1 cellular context compared by ENCODE assay signal in the genomic region with DNA sequence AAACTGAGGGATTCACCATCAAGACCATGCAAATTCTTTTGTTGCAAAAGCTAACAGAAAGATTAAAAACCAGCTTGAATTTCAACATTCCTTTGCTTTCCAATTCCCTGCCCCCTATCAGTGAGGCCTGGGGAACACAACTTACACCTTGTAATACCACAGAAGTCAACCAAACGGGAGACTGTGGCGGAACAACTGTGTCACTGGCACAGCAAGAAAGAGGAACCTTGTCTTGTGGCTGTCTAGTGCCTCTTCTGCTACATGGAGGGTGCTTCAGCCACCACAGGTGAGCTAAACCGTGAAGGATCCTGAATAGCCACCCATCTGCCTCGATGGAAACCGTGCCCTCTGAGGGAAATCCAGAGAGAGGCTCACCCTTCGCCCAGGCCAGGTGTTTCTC.
TF ChIP-seq lines count a peak whose summit lies in the region.

No MANE protein-coding gene starts in this region.

TF ChIP-seq in HepG2, 621 proteins besides CTCF, POLR2A, EP300 and RAD21:
- TF ChIP-seq, protein P1, sequence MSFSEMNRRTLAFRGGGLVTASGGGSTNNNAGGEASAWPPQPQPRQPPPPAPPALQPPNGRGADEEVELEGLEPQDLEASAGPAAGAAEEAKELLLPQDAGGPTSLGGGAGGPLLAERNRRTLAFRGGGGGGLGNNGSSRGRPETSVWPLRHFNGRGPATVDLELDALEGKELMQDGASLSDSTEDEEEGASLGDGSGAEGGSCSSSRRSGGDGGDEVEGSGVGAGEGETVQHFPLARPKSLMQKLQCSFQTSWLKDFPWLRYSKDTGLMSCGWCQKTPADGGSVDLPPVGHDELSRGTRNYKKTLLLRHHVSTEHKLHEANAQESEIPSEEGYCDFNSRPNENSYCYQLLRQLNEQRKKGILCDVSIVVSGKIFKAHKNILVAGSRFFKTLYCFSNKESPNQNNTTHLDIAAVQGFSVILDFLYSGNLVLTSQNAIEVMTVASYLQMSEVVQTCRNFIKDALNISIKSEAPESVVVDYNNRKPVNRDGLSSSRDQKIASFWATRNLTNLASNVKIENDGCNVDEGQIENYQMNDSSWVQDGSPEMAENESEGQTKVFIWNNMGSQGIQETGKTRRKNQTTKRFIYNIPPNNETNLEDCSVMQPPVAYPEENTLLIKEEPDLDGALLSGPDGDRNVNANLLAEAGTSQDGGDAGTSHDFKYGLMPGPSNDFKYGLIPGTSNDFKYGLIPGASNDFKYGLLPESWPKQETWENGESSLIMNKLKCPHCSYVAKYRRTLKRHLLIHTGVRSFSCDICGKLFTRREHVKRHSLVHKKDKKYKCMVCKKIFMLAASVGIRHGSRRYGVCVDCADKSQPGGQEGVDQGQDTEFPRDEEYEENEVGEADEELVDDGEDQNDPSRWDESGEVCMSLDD (CRISPR knock-in tag; IDR thresholded peaks at IDR 0.05; ENCODE audit: borderline replicate concordance) = no peak
- TF ChIP-seq, protein P2, sequence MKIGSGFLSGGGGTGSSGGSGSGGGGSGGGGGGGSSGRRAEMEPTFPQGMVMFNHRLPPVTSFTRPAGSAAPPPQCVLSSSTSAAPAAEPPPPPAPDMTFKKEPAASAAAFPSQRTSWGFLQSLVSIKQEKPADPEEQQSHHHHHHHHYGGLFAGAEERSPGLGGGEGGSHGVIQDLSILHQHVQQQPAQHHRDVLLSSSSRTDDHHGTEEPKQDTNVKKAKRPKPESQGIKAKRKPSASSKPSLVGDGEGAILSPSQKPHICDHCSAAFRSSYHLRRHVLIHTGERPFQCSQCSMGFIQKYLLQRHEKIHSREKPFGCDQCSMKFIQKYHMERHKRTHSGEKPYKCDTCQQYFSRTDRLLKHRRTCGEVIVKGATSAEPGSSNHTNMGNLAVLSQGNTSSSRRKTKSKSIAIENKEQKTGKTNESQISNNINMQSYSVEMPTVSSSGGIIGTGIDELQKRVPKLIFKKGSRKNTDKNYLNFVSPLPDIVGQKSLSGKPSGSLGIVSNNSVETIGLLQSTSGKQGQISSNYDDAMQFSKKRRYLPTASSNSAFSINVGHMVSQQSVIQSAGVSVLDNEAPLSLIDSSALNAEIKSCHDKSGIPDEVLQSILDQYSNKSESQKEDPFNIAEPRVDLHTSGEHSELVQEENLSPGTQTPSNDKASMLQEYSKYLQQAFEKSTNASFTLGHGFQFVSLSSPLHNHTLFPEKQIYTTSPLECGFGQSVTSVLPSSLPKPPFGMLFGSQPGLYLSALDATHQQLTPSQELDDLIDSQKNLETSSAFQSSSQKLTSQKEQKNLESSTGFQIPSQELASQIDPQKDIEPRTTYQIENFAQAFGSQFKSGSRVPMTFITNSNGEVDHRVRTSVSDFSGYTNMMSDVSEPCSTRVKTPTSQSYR (CRISPR knock-in tag; IDR thresholded peaks at IDR 0.05; ENCODE audit: borderline replicate concordance) = 0 out of 2 replicates have a peak, but pooled peaks have one; percentile 22
